1 cellular context compared by ENCODE assay signal in the genomic region with DNA sequence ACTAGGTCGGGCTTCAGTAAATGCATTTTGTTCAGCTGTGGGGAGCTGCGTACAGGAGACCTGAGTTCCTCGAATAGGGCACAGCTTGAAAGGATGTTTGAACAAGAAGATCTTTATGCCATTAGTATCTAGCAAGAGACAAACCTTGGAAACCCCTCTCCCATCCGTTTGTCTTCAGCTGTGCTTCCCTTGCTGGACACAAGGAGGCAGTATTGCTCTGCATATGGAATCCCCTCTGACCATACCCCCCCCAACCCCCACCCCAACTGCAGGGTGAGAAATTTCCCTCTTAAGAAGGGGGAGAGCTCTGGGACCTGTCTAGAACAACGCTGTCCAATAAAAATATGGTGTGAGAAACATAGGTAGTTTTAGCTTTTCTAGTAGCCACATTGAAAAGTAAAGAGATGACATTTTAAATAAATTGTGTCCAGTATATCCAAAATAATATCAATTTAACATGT.
A peak's percentile ranks its signal among the peaks of the same experiment; 100 is the strongest.
TF ChIP-seq lines count a peak whose summit lies in the region.

No MANE protein-coding gene starts in this region.

TF ChIP-seq in SK-N-SH, 30 proteins besides CTCF, POLR2A, EP300 and RAD21:
- TF ChIP-seq CHD2 (IDR thresholded peaks at IDR 0.05; ENCODE audit: low read length, partially characterized antibody) (peak; percentile 66), SIN3A (IDR thresholded peaks at IDR 0.05; ENCODE audit: borderline replicate concordance, low read depth, low read length) (no peak; the same call in 1 of the 2 replicates), SMC3 (IDR thresholded peaks at IDR 0.05; ENCODE audit: low read depth, low read length) (peak; percentile 30; the same call in 1 of the 2 replicates)
